In the genomic region with DNA sequence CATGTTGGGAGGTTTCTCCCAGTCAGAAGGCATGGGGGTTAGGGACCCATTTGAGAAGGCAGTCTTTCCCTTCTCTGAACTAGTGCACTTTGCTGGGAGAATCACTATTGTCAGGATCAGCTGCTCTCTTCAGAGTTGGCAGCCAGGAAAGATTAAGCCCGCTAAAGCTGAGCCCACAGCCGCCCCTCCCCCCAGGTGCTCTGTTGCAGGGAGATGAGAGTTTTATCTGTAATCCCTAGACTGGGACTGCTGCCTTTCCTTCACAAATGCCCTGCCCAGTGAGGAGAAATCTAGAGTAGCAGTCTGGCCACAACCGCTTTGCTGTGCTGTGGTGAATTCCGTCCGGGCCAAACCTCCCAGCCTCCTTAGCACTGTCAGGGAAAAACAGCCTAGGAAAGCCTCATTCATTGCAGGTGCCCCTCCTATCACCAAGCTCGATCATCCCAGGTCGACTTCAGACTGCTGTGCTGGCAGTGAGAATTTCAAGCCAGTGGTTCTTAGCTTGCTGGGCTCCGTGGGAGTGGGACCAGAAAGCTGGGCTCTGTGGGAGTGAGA, we compare ENCODE assay signal across 24 cellular contexts.
DNase-seq lines count a peak whose midpoint lies in the region; ATAC-seq, FAIRE-seq and TF ChIP-seq lines count a peak whose summit lies in the region.
"Had no signal": no experiment of that assay in that cellular context is flagged by ENCODE, and none has a peak within 500 bp of the region (broad histone marks: within the 10 kb centered on the region; RNA-seq: fewer than 3 reads in every experiment).

No MANE protein-coding gene starts in this region.

- H3K27ac Mint-ChIP-seq in nephron progenitor cell: peak overlapping the region; percentile 63
- H3K27ac Mint-ChIP-seq in stimulated activated naive B cell treated with anti-CD40 and anti-IgM and Interleukin-4, amounts not matched to agents 10 μg/mL and 1 μg/mL and 100 μg/mL, for 72 hours: no peak overlapping the region
- H3K27ac Mint-ChIP-seq: activated naive CD4-positive, alpha-beta T cell treated with anti-CD3 and anti-CD28 coated beads, Interleukin-2, amount 50 U/mL, for 24 hours; activated T-helper 1 cell treated with anti-CD3 and anti-CD28 coated beads, Interleukin-12 subunit alpha, Interleukin-12 subunit beta, Interleukin-2, Interleukin-4 antibody, amounts not matched to agents 30 ng/mL and 10 ng/mL and 1 ng/mL, durations not matched to agents 14 hours and 24 hours and 36 hours had no signal

- H3K27ac ChIP-seq in HepG2 (ENCODE audit: extremely low read length, insufficient read depth, low read length): no peak overlapping the region
- H3K27ac ChIP-seq: C4-2B, gastroesophageal sphincter, Peyer's patch, skin epidermis had no signal

- no peak for ATAC-seq in stimulated activated naive B cell treated with anti-CD40 and anti-IgM and Interleukin-4, amounts not matched to agents 10 μg/mL and 1 μg/mL and 100 μg/mL, for 72 hours (replicated peaks)
- no peak for ATAC-seq in HG02588 (IDR thresholded peaks at IDR 0.05; ENCODE audit: unreplicated experiment)
- no peak for ATAC-seq in HepG2
- ATAC-seq: gastroesophageal sphincter had no signal

- H3K9me3 ChIP-seq in HepG2 (ENCODE audit: low read length): peaks cover 54% of the 10 kb centered on the region
- H3K9me3 ChIP-seq: Peyer's patch had no signal

- H3K4me3 Mint-ChIP-seq in nephron progenitor cell: no peak overlapping the region
- H3K4me3 Mint-ChIP-seq in stimulated activated naive B cell treated with anti-CD40 and anti-IgM and Interleukin-4, amounts not matched to agents 10 μg/mL and 1 μg/mL and 100 μg/mL, for 72 hours: no peak overlapping the region
- H3K4me3 Mint-ChIP-seq: activated naive CD4-positive, alpha-beta T cell treated with anti-CD3 and anti-CD28 coated beads, Interleukin-2, amount 50 U/mL, for 24 hours; activated T-helper 1 cell treated with anti-CD3 and anti-CD28 coated beads, Interleukin-12 subunit alpha, Interleukin-12 subunit beta, Interleukin-2, Interleukin-4 antibody, amounts not matched to agents 30 ng/mL and 10 ng/mL and 1 ng/mL, durations not matched to agents 14 hours and 24 hours and 36 hours had no signal

- H3K27me3 Mint-ChIP-seq in nephron progenitor cell (ENCODE audit: low read depth, poor library complexity): peaks cover 6% of the 10 kb centered on the region
- no peaks in the 10 kb centered on the region for H3K27me3 Mint-ChIP-seq in stimulated activated naive B cell treated with anti-CD40 and anti-IgM and Interleukin-4, amounts not matched to agents 10 μg/mL and 1 μg/mL and 100 μg/mL, for 72 hours
- H3K27me3 Mint-ChIP-seq: activated naive CD4-positive, alpha-beta T cell treated with anti-CD3 and anti-CD28 coated beads, Interleukin-2, amount 50 U/mL, for 24 hours had no signal

- peak; percentile 25 for DNase-seq in D721Med (ENCODE audit: insufficient read length, low spot score)
- peak; percentile 68 to 80 for DNase-seq in NCI-H524 (lab: John Stamatoyannopoulos, UW)
- DNase-seq in erythroblast (lab: John Stamatoyannopoulos, UW): peak; percentile 13 to 39
- peak; percentile 30 for DNase-seq in nephron progenitor cell
- DNase-seq in stimulated activated naive B cell treated with anti-CD40 and anti-IgM and Interleukin-4, amounts not matched to agents 10 μg/mL and 1 μg/mL and 100 μg/mL, for 72 hours: no peak
- no peak for DNase-seq in HepG2 (ENCODE audit: low spot score)
- DNase-seq: activated CD4-positive, alpha-beta T cell treated with anti-CD3 and anti-CD28 coated beads, Interleukin-2, amount 50 U/mL, for 1 hour; anterior cingulate cortex; Calu3; cortex of kidney; IMR-90; NCI-H1092 treated with DMSO at 0.1 percent for 48 hours; NCI-H187 treated with DMSO at 0.1 percent for 48 hours; NCI-H446; Peyer's patch; SIG-M5; stimulated activated CD4-positive, alpha-beta T cell treated with anti-CD3 and anti-CD28 coated beads, Interleukin-1b, Interleukin-23, amount 100 ng/mL, for 48 hours had no signal

- no peaks in the 10 kb centered on the region for H3K36me3 ChIP-seq in HepG2 (replicated peaks in 1 of 2; ENCODE audit: control insufficient read depth in 1 of 2, insufficient read depth in 2 of 2, low read length in 2 of 2)
- H3K36me3 ChIP-seq: Peyer's patch had no signal

- POLR2A ChIA-PET in HepG2 (lab: Yijun Ruan, JAX): no interaction called here

- H3K27me3 ChIP-seq in HepG2 (ENCODE audit: control insufficient read depth in 1 of 2, insufficient read depth in 2 of 2, low read length in 2 of 2): no peaks in the 10 kb centered on the region
- H3K27me3 ChIP-seq: gastroesophageal sphincter, Peyer's patch had no signal

- TF ChIP-seq CTCF in D721Med (IDR thresholded peaks at IDR 0.05; ENCODE audit: insufficient read depth, missing control alignments): no peak
- TF ChIP-seq CTCF in nephron progenitor cell (IDR thresholded peaks at IDR 0.05): no peak
- TF ChIP-seq CTCF in HepG2 (CRISPR knock-in tag; IDR thresholded peaks at IDR 0.05): no peak

- no peak overlapping the region for H3K4me2 ChIP-seq in HepG2 (ENCODE audit: low read depth, low read length)

- peaks cover 14% of the 10 kb centered on the region for H3K4me1 Mint-ChIP-seq in nephron progenitor cell
- no peaks in the 10 kb centered on the region for H3K4me1 Mint-ChIP-seq in stimulated activated naive B cell treated with anti-CD40 and anti-IgM and Interleukin-4, amounts not matched to agents 10 μg/mL and 1 μg/mL and 100 μg/mL, for 72 hours
- H3K4me1 Mint-ChIP-seq: activated naive CD4-positive, alpha-beta T cell treated with anti-CD3 and anti-CD28 coated beads, Interleukin-2, amount 50 U/mL, for 24 hours had no signal

- H3K4me1 ChIP-seq in HepG2 (ENCODE audit: insufficient read depth, low read length): no peaks in the 10 kb centered on the region
- H3K4me1 ChIP-seq: gastroesophageal sphincter, Peyer's patch had no signal

- BruUV-seq in HepG2 (replicated peaks; lab: Mats Ljungman, UMichigan): no TSS peak

- intact Hi-C loops in HepG2 (cut with micrococcal nuclease; ENCODE audit: unreplicated experiment): no loop called here

- in situ Hi-C loops in HepG2 (cut with HindIII; ENCODE audit: extremely low pct_ligation_motif_present, low pct_unique_long_range_greater_than_20kb): no loop called here

- 42% methylated on average over 1 of the region's 8 CpGs for WGBS in HepG2 (ENCODE audit: low lambda C conversion rate)

- H2AFZ ChIP-seq in HepG2 (ENCODE audit: low read length): no peak overlapping the region

- no peaks in the 10 kb centered on the region for H3K79me2 ChIP-seq in HepG2 (ENCODE audit: insufficient read depth, low read length)

- no peak for TF ChIP-seq EP300 in HepG2 (IDR thresholded peaks at IDR 0.05; ENCODE audit: low read depth in 2 of 2, low read length in 2 of 2)
- no peak for TF ChIP-seq EP300 in HepG2 (CRISPR knock-in tag; IDR thresholded peaks at IDR 0.05; ENCODE audit: borderline replicate concordance)

- no peak overlapping the region for H3K9ac ChIP-seq in HepG2 (ENCODE audit: insufficient read depth, low read depth, low read length)

- TF ChIP-seq POLR2A in erythroblast (IDR thresholded peaks at IDR 0.05; ENCODE audit: low read length): no peak
- no peak for TF ChIP-seq POLR2A in HepG2 (IDR thresholded peaks at IDR 0.05; ENCODE audit: insufficient read depth in 1 of 2, low read depth in 2 of 2, low read length in 2 of 2)

- no peak overlapping the region for H3K4me3 ChIP-seq in HepG2 (replicated peaks in 1 of 3; ENCODE audit: insufficient read depth in 1 of 3, low read depth in 2 of 3, low read length in 3 of 3)
- H3K4me3 ChIP-seq: gastroesophageal sphincter, lung, Peyer's patch, skin epidermis had no signal

- peaks cover 68% of the 10 kb centered on the region for H3K36me3 Mint-ChIP-seq in nephron progenitor cell (ENCODE audit: low read depth)
- no peaks in the 10 kb centered on the region for H3K36me3 Mint-ChIP-seq in stimulated activated naive B cell treated with anti-CD40 and anti-IgM and Interleukin-4, amounts not matched to agents 10 μg/mL and 1 μg/mL and 100 μg/mL, for 72 hours
- H3K36me3 Mint-ChIP-seq: activated naive CD4-positive, alpha-beta T cell treated with anti-CD3 and anti-CD28 coated beads, Interleukin-2, amount 50 U/mL, for 24 hours had no signal

- peaks cover 72% of the 10 kb centered on the region for H3K9me3 Mint-ChIP-seq in nephron progenitor cell
- H3K9me3 Mint-ChIP-seq in stimulated activated naive B cell treated with anti-CD40 and anti-IgM and Interleukin-4, amounts not matched to agents 10 μg/mL and 1 μg/mL and 100 μg/mL, for 72 hours: peaks cover 0 to 14% of the 10 kb centered on the region in 2 donors

- FAIRE-seq in D721Med (lab: Jason Lieb, UNC): no peak
- no peak for FAIRE-seq in HepG2 (lab: Jason Lieb, UNC)

- TF ChIP-seq RAD21 in HepG2 (CRISPR knock-in tag; IDR thresholded peaks at IDR 0.05): no peak

- H4K20me1 ChIP-seq in HepG2 (ENCODE audit: insufficient read depth, low read length): no peaks in the 10 kb centered on the region

- CTCF ChIA-PET in HepG2 (lab: Yijun Ruan, JAX; ENCODE audit: low intra/inter-chr PET ratio, low total read pairs): no interaction called here

TF ChIP-seq in HepG2, 621 proteins besides CTCF, POLR2A, EP300 and RAD21 (continues in another document):
- no peak for TF ChIP-seq ZNF83 (CRISPR knock-in tag; IDR thresholded peaks at IDR 0.05; ENCODE audit: borderline replicate concordance)
- TF ChIP-seq ELF4 (CRISPR knock-in tag; IDR thresholded peaks at IDR 0.05; ENCODE audit: borderline replicate concordance): no peak
- TF ChIP-seq FOSL1 (CRISPR knock-in tag; IDR thresholded peaks at IDR 0.05; ENCODE audit: borderline replicate concordance): no peak
- no peak for TF ChIP-seq KMT2A (CRISPR knock-in tag; IDR thresholded peaks at IDR 0.05)
- TF ChIP-seq, protein P1, sequence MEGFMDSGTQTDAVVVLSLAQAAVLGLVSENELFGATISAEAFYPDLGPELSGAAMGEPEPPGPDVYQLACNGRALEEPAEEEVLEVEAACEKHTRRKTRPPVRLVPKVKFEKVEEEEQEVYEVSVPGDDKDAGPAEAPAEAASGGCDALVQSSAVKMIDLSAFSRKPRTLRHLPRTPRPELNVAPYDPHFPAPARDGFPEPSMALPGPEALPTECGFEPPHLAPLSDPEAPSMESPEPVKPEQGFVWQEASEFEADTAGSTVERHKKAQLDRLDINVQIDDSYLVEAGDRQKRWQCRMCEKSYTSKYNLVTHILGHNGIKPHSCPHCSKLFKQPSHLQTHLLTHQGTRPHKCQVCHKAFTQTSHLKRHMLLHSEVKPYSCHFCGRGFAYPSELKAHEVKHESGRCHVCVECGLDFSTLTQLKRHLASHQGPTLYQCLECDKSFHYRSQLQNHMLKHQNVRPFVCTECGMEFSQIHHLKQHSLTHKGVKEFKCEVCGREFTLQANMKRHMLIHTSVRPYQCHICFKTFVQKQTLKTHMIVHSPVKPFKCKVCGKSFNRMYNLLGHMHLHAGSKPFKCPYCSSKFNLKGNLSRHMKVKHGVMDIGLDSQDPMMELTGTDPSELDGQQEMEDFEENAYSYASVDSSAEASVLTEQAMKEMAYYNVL (CRISPR knock-in tag; IDR thresholded peaks at IDR 0.05; ENCODE audit: borderline replicate concordance): no peak

Comparison
In these comparisons a context has a peak if more than half of its experiments do, and no peak if none do; other contexts are left out.
1. DNase-seq: peak in D721Med (single experiment), NCI-H524 (2 of 2), erythroblast (2 of 2) and nephron progenitor cell (single experiment); none in stimulated activated naive B cell treated with anti-CD40 and anti-IgM and Interleukin-4, amounts not matched to agents 10 μg/mL and 1 μg/mL and 100 μg/mL, for 72 hours (single experiment) and HepG2 (single experiment).